ENCODE assay signal across 9 cellular contexts in genomic region chr6:143061597-143062385, GRCh38. TPM values are rescaled to one million over a fixed set of nuclear protein-coding genes. Genes with fewer than 3 reads are reported as not detected.
A peak's percentile ranks its signal among the peaks of the same experiment; 100 is the strongest.
DNase-seq lines count a peak whose midpoint lies in the region; ATAC-seq and TF ChIP-seq lines count a peak whose summit lies in the region.
"Had no signal": no experiment of that assay in that cellular context is flagged by ENCODE, and none has a peak within 500 bp of the region (broad histone marks: within the 10 kb centered on the region; RNA-seq: fewer than 3 reads in every experiment).

No MANE protein-coding gene starts in this region.

- H3K4me3 ChIP-seq in ascending aorta (peak overlapping the region; percentile 84 to 89), tibial nerve (peak overlapping the region in 2 of 4 donors; percentile 81 to 91)

- peak overlapping the region; percentile 89 to 97 for H3K27ac ChIP-seq in ascending aorta
- peak overlapping the region in 3 of 4 donors; percentile 91 to 97 (median 94) for H3K27ac ChIP-seq in tibial nerve

- H3K27ac Mint-ChIP-seq in Calu3 (ENCODE audit: unreplicated experiment): peak overlapping the region; percentile 98

- 56 to 59% methylated on average over 3 of the region's 3 CpGs for WGBS in tibial nerve, 2 donors

- peak overlapping the region; percentile 94 for H3K4me3 Mint-ChIP-seq in Calu3 (ENCODE audit: low read depth, unreplicated experiment)

- TF ChIP-seq CTCF in Calu3 (IDR thresholded peaks at IDR 0.05; ENCODE audit: unreplicated experiment) (no peak), ascending aorta (IDR thresholded peaks at IDR 0.05) (no peak), tibial nerve (IDR thresholded peaks at IDR 0.05) (no peak)

- H3K36me3 ChIP-seq in ascending aorta: no peaks in the 10 kb centered on the region
- no peaks in the 10 kb centered on the region for H3K36me3 ChIP-seq in tibial nerve

- TF ChIP-seq EP300 in tibial nerve (IDR thresholded peaks at IDR 0.05): no peak

- CTCF ChIA-PET in Calu3 (lab: Charles Lee): interaction anchor here (0.6 to 0.7 kb wide), 2 partner anchors 18 to 1574 kb away, joined by 3 to 7 read pairs; no protein-coding TSS in a partner anchor

- peaks cover 4% of the 10 kb centered on the region for H3K9me3 Mint-ChIP-seq in Calu3 (ENCODE audit: low read depth, unreplicated experiment)

- TF ChIP-seq POLR2A in tibial nerve (IDR thresholded peaks at IDR 0.05): no peak

- H3K9me3 ChIP-seq in ascending aorta (no peaks in the 10 kb centered on the region), tibial nerve (no peaks in the 10 kb centered on the region)

- no peaks in the 10 kb centered on the region for H3K27me3 ChIP-seq in ascending aorta
- H3K27me3 ChIP-seq in tibial nerve: no peaks in the 10 kb centered on the region

- H3K4me1 Mint-ChIP-seq in Calu3 (ENCODE audit: low read depth, unreplicated experiment): peaks cover 33% of the 10 kb centered on the region

- H3K27me3 Mint-ChIP-seq in Calu3 (ENCODE audit: unreplicated experiment): no peaks in the 10 kb centered on the region

- BruUV-seq in Calu3 (replicated peaks; lab: Mats Ljungman, UMichigan): TSS peak; percentile 59

- H3K36me3 Mint-ChIP-seq in Calu3 (ENCODE audit: insufficient read depth, unreplicated experiment): peaks cover 24% of the 10 kb centered on the region

- peaks cover 4 to 7% of the 10 kb centered on the region in 2 donors for H3K4me1 ChIP-seq in ascending aorta
- H3K4me1 ChIP-seq in tibial nerve: peaks cover 0 to 23% (median 6%) of the 10 kb centered on the region in 4 donors

- ATAC-seq in HG03045 (IDR thresholded peaks at IDR 0.05; ENCODE audit: unreplicated experiment): peak; percentile 5
- ATAC-seq in left lobe of liver: peak; percentile 41

- DNase-seq in Calu3 (no peak), ascending aorta (ENCODE audit: low spot score in 2 of 2) (no peak), left lobe of liver (ENCODE audit: low spot score) (no peak), tibial nerve (ENCODE audit: low spot score in 2 of 2) (no peak), NCI-H510A (lab: John Stamatoyannopoulos, UW) (no peak), NCI-H1930 (lab: John Stamatoyannopoulos, UW) (no peak), SHP77 (lab: John Stamatoyannopoulos, UW) (no peak)
- DNase-seq: left cardiac atrium had no signal

- intact Hi-C loops in Calu3 (cut with micrococcal nuclease; ENCODE audit: unreplicated experiment): no loop called here
- intact Hi-C loops in ascending aorta (cut with DNase I): loop anchor here (5.0 to 10.0 kb wide), 3 partner anchors 346 to 367 kb away; no protein-coding TSS in a partner anchor

RNA-seq across cellular contexts. Expression of gene AIG1, which starts 1.1 kb away (rescaled TPM):
- total RNA-seq in Calu3 (2022) (46.3 and 57.2 TPM in 2 replicates), ascending aorta (5.3 TPM), left lobe of liver (96.8 TPM), tibial nerve (10 to 100 TPM; 18.2 to 23.9 (median 22.2) TPM)
